In the genomic region with DNA sequence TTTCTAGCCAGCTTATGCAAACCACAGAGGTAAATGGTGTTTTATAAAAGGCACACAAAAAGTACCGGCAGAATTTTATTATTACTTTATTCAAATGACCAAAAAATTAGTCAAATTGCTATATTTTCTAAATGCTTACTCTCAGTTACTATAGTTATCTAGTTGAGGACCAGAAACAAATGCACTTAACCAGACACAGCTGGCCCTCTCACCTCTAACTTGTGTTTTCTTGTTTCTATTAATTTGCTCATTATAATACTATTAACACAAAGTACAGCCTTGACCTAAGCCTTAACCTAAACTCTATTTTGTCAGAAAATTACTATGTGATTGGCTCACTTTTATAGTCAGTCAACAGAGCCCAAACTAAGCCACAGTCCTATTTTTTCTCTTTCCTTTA, we compare ENCODE assay signal across 22 cellular contexts. TPM values are rescaled to one million over a fixed set of nuclear protein-coding genes. Genes with fewer than 3 reads are reported as not detected.
DNase-seq lines count a peak whose midpoint lies in the region; ATAC-seq and TF ChIP-seq lines count a peak whose summit lies in the region.
"Had no signal": no experiment of that assay in that cellular context is flagged by ENCODE, and none has a peak within 500 bp of the region (broad histone marks: within the 10 kb centered on the region; RNA-seq: fewer than 3 reads in every experiment).

No MANE protein-coding gene starts in this region.

- H2BK12ac ChIP-seq in mesenchymal stem cell (ENCODE audit: low read length in 2 of 2): no peak overlapping the region

- H3K9ac ChIP-seq in mesenchymal stem cell (ENCODE audit: low read length): no peak overlapping the region
- H3K9ac ChIP-seq: BLaER1 treated with 17β-estradiol and CSF1 and Interleukin-3, amounts not matched to agents 10 nM and 100 nM; GM23248 had no signal

- H4K91ac ChIP-seq in mesenchymal stem cell (ENCODE audit: low read length): no peak overlapping the region

- no CpG with 5 or more reads among the region's 1 CpG for WGBS in mesenchymal stem cell

- H3K79me1 ChIP-seq in mesenchymal stem cell (replicated peaks; ENCODE audit: low read length, poor library complexity, severe bottlenecking): peaks cover 21% of the 10 kb centered on the region

- peak; percentile 70 for ATAC-seq in HG02798 (IDR thresholded peaks at IDR 0.05; ENCODE audit: poor library complexity, unreplicated experiment)
- ATAC-seq in central memory CD8-positive, alpha-beta T cell (replicated peaks; ENCODE audit: extremely low read depth, poor library complexity, severe bottlenecking): no peak
- ATAC-seq in GM18519 (IDR thresholded peaks at IDR 0.05; ENCODE audit: low FRiP score, unreplicated experiment): no peak
- ATAC-seq: A549 had no signal

- no peak overlapping the region for H2AFZ ChIP-seq in mesenchymal stem cell (ENCODE audit: low read depth, low read length)
- H2AFZ ChIP-seq: GM23248 had no signal

- H4K8ac ChIP-seq in mesenchymal stem cell (ENCODE audit: low read length): no peak overlapping the region

- no peak overlapping the region for H3K4me3 Mint-ChIP-seq in Calu3 (ENCODE audit: low read depth, unreplicated experiment)
- H3K4me3 Mint-ChIP-seq in central memory CD8-positive, alpha-beta T cell: no peak overlapping the region
- H3K4me3 Mint-ChIP-seq: CD14-positive monocyte; CD4-positive, alpha-beta T cell; CD8-positive, alpha-beta memory T cell had no signal

- intact Hi-C loops in Calu3 (cut with micrococcal nuclease; ENCODE audit: unreplicated experiment): no loop called here

- no peak overlapping the region for H2BK15ac ChIP-seq in mesenchymal stem cell (ENCODE audit: low read depth, poor library complexity, severe bottlenecking)

- BruUV-seq in Calu3 (replicated peaks; lab: Mats Ljungman, UMichigan): no TSS peak

- no peak overlapping the region for H3K4me2 ChIP-seq in mesenchymal stem cell (ENCODE audit: low read length, poor library complexity, severe bottlenecking)
- H3K4me2 ChIP-seq: A549; BLaER1 treated with 17β-estradiol and CSF1 and Interleukin-3, amounts not matched to agents 10 nM and 100 nM had no signal

- no peak overlapping the region for H2BK120ac ChIP-seq in mesenchymal stem cell (ENCODE audit: low read depth, low read length)

- H3K18ac ChIP-seq in mesenchymal stem cell (ENCODE audit: low read depth in 1 of 2, low read length in 2 of 2): no peak overlapping the region

- H3K4me3 ChIP-seq in mesenchymal stem cell (ENCODE audit: insufficient read depth in 1 of 2, low read depth in 1 of 2, low read length in 2 of 2): no peak overlapping the region
- H3K4me3 ChIP-seq: A549; BLaER1 treated with 17β-estradiol and CSF1 and Interleukin-3, amounts not matched to agents 10 nM and 100 nM; GM23248 had no signal

- no peak overlapping the region for H3K4ac ChIP-seq in mesenchymal stem cell (ENCODE audit: low read depth in 1 of 2, low read length in 2 of 2)

- no peaks in the 10 kb centered on the region for H3K4me1 ChIP-seq in mesenchymal stem cell (ENCODE audit: control insufficient read depth, insufficient read depth, low read depth, low read length)
- H3K4me1 ChIP-seq: A549; BE2C; BLaER1 treated with 17β-estradiol and CSF1 and Interleukin-3, amounts not matched to agents 10 nM and 100 nM had no signal

- peak overlapping the region; percentile 46 for H3K27ac Mint-ChIP-seq in Calu3 (ENCODE audit: unreplicated experiment)
- peak overlapping the region; percentile 6 for H3K27ac Mint-ChIP-seq in central memory CD8-positive, alpha-beta T cell (ENCODE audit: low read depth)
- H3K27ac Mint-ChIP-seq: CD14-positive monocyte; CD4-positive, alpha-beta T cell had no signal

- H3K27me3 Mint-ChIP-seq in Calu3 (ENCODE audit: unreplicated experiment): no peaks in the 10 kb centered on the region
- H3K27me3 Mint-ChIP-seq in central memory CD8-positive, alpha-beta T cell: no peaks in the 10 kb centered on the region
- H3K27me3 Mint-ChIP-seq: CD4-positive, alpha-beta T cell; CD8-positive, alpha-beta memory T cell had no signal

- H3K4me1 Mint-ChIP-seq in Calu3 (ENCODE audit: low read depth, unreplicated experiment): no peaks in the 10 kb centered on the region
- H3K4me1 Mint-ChIP-seq in central memory CD8-positive, alpha-beta T cell: peaks cover 4% of the 10 kb centered on the region

- no peak overlapping the region for H2BK5ac ChIP-seq in mesenchymal stem cell (ENCODE audit: low read depth, low read length, poor library complexity, severe bottlenecking)

- H3K14ac ChIP-seq in mesenchymal stem cell (ENCODE audit: low read length in 2 of 2): no peak overlapping the region

- no peaks in the 10 kb centered on the region for H3K9me3 Mint-ChIP-seq in Calu3 (ENCODE audit: low read depth, unreplicated experiment)
- no peaks in the 10 kb centered on the region for H3K9me3 Mint-ChIP-seq in central memory CD8-positive, alpha-beta T cell
- H3K9me3 Mint-ChIP-seq: CD4-positive, alpha-beta T cell; CD8-positive, alpha-beta memory T cell had no signal

- no peaks in the 10 kb centered on the region for H3K9me3 ChIP-seq in mesenchymal stem cell (ENCODE audit: control insufficient read depth, low read length)
- H3K9me3 ChIP-seq: A549, BE2C had no signal

- H3K36me3 Mint-ChIP-seq in Calu3 (ENCODE audit: insufficient read depth, unreplicated experiment): peaks cover 3% of the 10 kb centered on the region
- peaks cover 9% of the 10 kb centered on the region for H3K36me3 Mint-ChIP-seq in central memory CD8-positive, alpha-beta T cell (ENCODE audit: insufficient read depth)

- no peak overlapping the region for H2AK5ac ChIP-seq in mesenchymal stem cell (ENCODE audit: low read length, severe bottlenecking)

- no peak overlapping the region for H3K27ac ChIP-seq in mesenchymal stem cell (ENCODE audit: low read length, poor library complexity, severe bottlenecking)
- H3K27ac ChIP-seq: A549; BLaER1 treated with 17β-estradiol and CSF1 and Interleukin-3, amounts not matched to agents 10 nM and 100 nM; GM23248 had no signal

- no peak for TF ChIP-seq CTCF in Calu3 (IDR thresholded peaks at IDR 0.05; ENCODE audit: unreplicated experiment)

- peaks cover 18 to 40% of the 10 kb centered on the region in 2 experiments for H3K36me3 ChIP-seq in mesenchymal stem cell (ENCODE audit: control insufficient read depth in 1 of 2, insufficient read depth in 2 of 2, low read depth in 1 of 2, low read length in 2 of 2)
- H3K36me3 ChIP-seq: BE2C had no signal

- no peak overlapping the region for H3K23ac ChIP-seq in mesenchymal stem cell (ENCODE audit: low read length in 2 of 2)

- no peaks in the 10 kb centered on the region for H3K27me3 ChIP-seq in mesenchymal stem cell (ENCODE audit: control insufficient read depth in 1 of 2, insufficient read depth in 1 of 2, low read length in 2 of 2)
- H3K27me3 ChIP-seq: BE2C; BLaER1 treated with 17β-estradiol and CSF1 and Interleukin-3, amounts not matched to agents 10 nM and 100 nM had no signal

- DNase-seq in Calu3 (no peak), NCI-H69 (lab: John Stamatoyannopoulos, UW) (peak; percentile 16), mesenchymal stem cell (no peak), NCI-H82 (lab: John Stamatoyannopoulos, UW) (no peak)
- DNase-seq in central memory CD8-positive, alpha-beta T cell (ENCODE audit: low spot score in 2 of 2): no peak
- DNase-seq: 8988T; ACHN; AML-193; BE2C; CD4-positive, alpha-beta T cell; CD8-positive, alpha-beta memory T cell; DMS53; DMS79 treated with DMSO at 0.1 percent for 48 hours; GF-D8; GM23248; H7; HCEC 1CT had no signal

- CTCF ChIA-PET in Calu3 (lab: Charles Lee): no interaction called here

RNA-seq across cellular contexts. Expression of a gene that starts 26.2 kb away (rescaled TPM):
- total RNA-seq in Calu3 (2022): 102 and 124 TPM in 2 replicates
- 92.5 TPM for polyA plus RNA-seq in mesenchymal stem cell (2013, experiment 1 of 2)
- 90.1 TPM for polyA plus RNA-seq in mesenchymal stem cell (2013, experiment 2 of 2)
